Comparison of ENCODE assay signal across 8 cellular contexts in genomic region chr10:3068201-3068967, GRCh38.
DNase-seq lines count a peak whose midpoint lies in the region; ATAC-seq and TF ChIP-seq lines count a peak whose summit lies in the region.

No MANE protein-coding gene starts in this region.

- H3K4me3 Mint-ChIP-seq in stimulated activated memory B cell treated with anti-CD40 and anti-IgM and Interleukin-4, amounts not matched to agents 10 μg/mL and 1 μg/mL and 100 μg/mL, for 72 hours, result peak overlapping the region; percentile 96

- peaks cover 43% of the 10 kb centered on the region for H3K4me1 Mint-ChIP-seq in stimulated activated memory B cell treated with anti-CD40 and anti-IgM and Interleukin-4, amounts not matched to agents 10 μg/mL and 1 μg/mL and 100 μg/mL, for 72 hours

- H3K4me3 ChIP-seq in epithelial cell of esophagus (ENCODE audit: low read length) (peak overlapping the region; percentile 80), muscle layer of colon (ENCODE audit: low read depth in 1 of 2, low read length in 2 of 2) (peak overlapping the region; percentile 70 to 89)

- peak overlapping the region; percentile 72 for H3K27ac ChIP-seq in muscle layer of colon (ENCODE audit: low read depth, low read length)

- TF ChIP-seq CTCF in epithelial cell of esophagus (IDR thresholded peaks at IDR 0.05; ENCODE audit: insufficient read depth, low read depth, low read length, missing control alignments), result peak; percentile 6

- ATAC-seq in HG02870 (IDR thresholded peaks at IDR 0.05; ENCODE audit: unreplicated experiment), result peak; percentile 48
- ATAC-seq in stimulated activated memory B cell treated with anti-CD40 and anti-IgM and Interleukin-4, amounts not matched to agents 10 μg/mL and 1 μg/mL and 100 μg/mL, for 72 hours, result peak; percentile 54

- no peaks in the 10 kb centered on the region for H3K9me3 ChIP-seq in muscle layer of colon (ENCODE audit: low read length)

- H3K36me3 ChIP-seq in muscle layer of colon (ENCODE audit: insufficient read depth, low read length), result no peaks in the 10 kb centered on the region

- peak overlapping the region; percentile 33 for H3K9ac ChIP-seq in muscle layer of colon (ENCODE audit: low read length)

- no peaks in the 10 kb centered on the region for H3K9me3 Mint-ChIP-seq in stimulated activated memory B cell treated with anti-CD40 and anti-IgM and Interleukin-4, amounts not matched to agents 10 μg/mL and 1 μg/mL and 100 μg/mL, for 72 hours

- peak overlapping the region; percentile 89 for H3K27ac Mint-ChIP-seq in stimulated activated memory B cell treated with anti-CD40 and anti-IgM and Interleukin-4, amounts not matched to agents 10 μg/mL and 1 μg/mL and 100 μg/mL, for 72 hours

- peaks cover 31% of the 10 kb centered on the region for H3K36me3 Mint-ChIP-seq in stimulated activated memory B cell treated with anti-CD40 and anti-IgM and Interleukin-4, amounts not matched to agents 10 μg/mL and 1 μg/mL and 100 μg/mL, for 72 hours

- H3K4me1 ChIP-seq in muscle layer of colon (ENCODE audit: insufficient read depth, low read length), result peaks cover 6% of the 10 kb centered on the region

- DNase-seq in NCI-H748 (lab: John Stamatoyannopoulos, UW; ENCODE audit: unreplicated experiment) (peak; percentile 51), NCI-H748 treated with DMSO at 0.1 percent for 48 hours (lab: John Stamatoyannopoulos, UW) (no peak), NCI-H69 (lab: John Stamatoyannopoulos, UW) (peak; percentile 61), activated T-cell treated with anti-CD3 and anti-CD28 coated beads for 24 hours (ENCODE audit: low read depth) (peak; percentile 60), epithelial cell of esophagus (ENCODE audit: low read depth) (peak; percentile 43)

- H3K27me3 Mint-ChIP-seq in stimulated activated memory B cell treated with anti-CD40 and anti-IgM and Interleukin-4, amounts not matched to agents 10 μg/mL and 1 μg/mL and 100 μg/mL, for 72 hours, result no peaks in the 10 kb centered on the region

- H3K27me3 ChIP-seq in muscle layer of colon (ENCODE audit: control insufficient read depth in 1 of 2, insufficient read depth in 2 of 2, low read length in 2 of 2), result peaks cover 5 to 20% of the 10 kb centered on the region in 2 donors
